1 cellular context compared by ENCODE assay signal in genomic region chr19:32971715-32972540, GRCh38.
TF ChIP-seq lines count a peak whose summit lies in the region.

Gene CEP89 (minus strand): TSS chr19:32971958. CDS start chr19:32971874, 84 bp downstream.
Gene FAAP24 (plus strand): TSS chr19:32972242. CDS start chr19:32973197, 955 bp downstream.

TF ChIP-seq in HepG2, 621 proteins besides CTCF, POLR2A, EP300 and RAD21 (continued from another document and continues in another):
- peak; percentile 72; the same call in 1 of the 2 replicates for TF ChIP-seq FOXC1 (CRISPR knock-in tag; IDR thresholded peaks at IDR 0.05; ENCODE audit: borderline replicate concordance)
- peak; percentile 94 for TF ChIP-seq SP4 (CRISPR knock-in tag; IDR thresholded peaks at IDR 0.05)
- TF ChIP-seq RFX3 (CRISPR knock-in tag; IDR thresholded peaks at IDR 0.05), result peak; percentile 97
- peak; percentile 96 for TF ChIP-seq ELF4 (CRISPR knock-in tag; IDR thresholded peaks at IDR 0.05; ENCODE audit: borderline replicate concordance)
- no peak for TF ChIP-seq ZNF746 (CRISPR knock-in tag; IDR thresholded peaks at IDR 0.05)
- TF ChIP-seq ZNF567 (CRISPR knock-in tag; IDR thresholded peaks at IDR 0.05; ENCODE audit: borderline replicate concordance), result 0 out of 2 replicates have a peak, but pooled peaks have one; percentile 29
- TF ChIP-seq, protein P1, sequence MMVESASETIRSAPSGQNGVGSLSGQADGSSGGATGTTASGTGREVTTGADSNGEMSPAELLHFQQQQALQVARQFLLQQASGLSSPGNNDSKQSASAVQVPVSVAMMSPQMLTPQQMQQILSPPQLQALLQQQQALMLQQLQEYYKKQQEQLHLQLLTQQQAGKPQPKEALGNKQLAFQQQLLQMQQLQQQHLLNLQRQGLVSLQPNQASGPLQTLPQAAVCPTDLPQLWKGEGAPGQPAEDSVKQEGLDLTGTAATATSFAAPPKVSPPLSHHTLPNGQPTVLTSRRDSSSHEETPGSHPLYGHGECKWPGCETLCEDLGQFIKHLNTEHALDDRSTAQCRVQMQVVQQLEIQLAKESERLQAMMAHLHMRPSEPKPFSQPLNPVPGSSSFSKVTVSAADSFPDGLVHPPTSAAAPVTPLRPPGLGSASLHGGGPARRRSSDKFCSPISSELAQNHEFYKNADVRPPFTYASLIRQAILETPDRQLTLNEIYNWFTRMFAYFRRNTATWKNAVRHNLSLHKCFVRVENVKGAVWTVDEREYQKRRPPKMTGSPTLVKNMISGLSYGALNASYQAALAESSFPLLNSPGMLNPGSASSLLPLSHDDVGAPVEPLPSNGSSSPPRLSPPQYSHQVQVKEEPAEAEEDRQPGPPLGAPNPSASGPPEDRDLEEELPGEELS (CRISPR knock-in tag; IDR thresholded peaks at IDR 0.05), result peak; percentile 46; the same call in 1 of the 2 replicates
- 0 out of 2 replicates have a peak, but pooled peaks have one; percentile 19 for TF ChIP-seq E2F2 (CRISPR knock-in tag; IDR thresholded peaks at IDR 0.05; ENCODE audit: borderline replicate concordance)
- peak; percentile 90 for TF ChIP-seq CREB1 (IDR thresholded peaks at IDR 0.05)
- TF ChIP-seq CREB1 (CRISPR knock-in tag; IDR thresholded peaks at IDR 0.05), result peak; percentile 96
- peak; percentile 91 for TF ChIP-seq THAP11 (CRISPR knock-in tag; IDR thresholded peaks at IDR 0.05)
- no peak for TF ChIP-seq FIP1L1 (IDR thresholded peaks at IDR 0.05; ENCODE audit: borderline replicate concordance, insufficient read depth, low read depth, low read length)
- no peak for TF ChIP-seq ZNF740 (CRISPR knock-in tag; IDR thresholded peaks at IDR 0.05)
- TF ChIP-seq DMAP1 (CRISPR knock-in tag; IDR thresholded peaks at IDR 0.05), result 0 out of 2 replicates have a peak, but pooled peaks have one; percentile 37
- TF ChIP-seq, protein P2, sequence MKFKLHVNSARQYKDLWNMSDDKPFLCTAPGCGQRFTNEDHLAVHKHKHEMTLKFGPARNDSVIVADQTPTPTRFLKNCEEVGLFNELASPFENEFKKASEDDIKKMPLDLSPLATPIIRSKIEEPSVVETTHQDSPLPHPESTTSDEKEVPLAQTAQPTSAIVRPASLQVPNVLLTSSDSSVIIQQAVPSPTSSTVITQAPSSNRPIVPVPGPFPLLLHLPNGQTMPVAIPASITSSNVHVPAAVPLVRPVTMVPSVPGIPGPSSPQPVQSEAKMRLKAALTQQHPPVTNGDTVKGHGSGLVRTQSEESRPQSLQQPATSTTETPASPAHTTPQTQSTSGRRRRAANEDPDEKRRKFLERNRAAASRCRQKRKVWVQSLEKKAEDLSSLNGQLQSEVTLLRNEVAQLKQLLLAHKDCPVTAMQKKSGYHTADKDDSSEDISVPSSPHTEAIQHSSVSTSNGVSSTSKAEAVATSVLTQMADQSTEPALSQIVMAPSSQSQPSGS (CRISPR knock-in tag; IDR thresholded peaks at IDR 0.05), result peak; percentile 34; the same call in 1 of the 2 replicates
- TF ChIP-seq CBX2 (IDR thresholded peaks at IDR 0.05; ENCODE audit: low read depth, low read length), result no peak
- 0 out of 2 replicates have a peak, but pooled peaks have one; percentile 86 for TF ChIP-seq CBX2 (CRISPR knock-in tag; IDR thresholded peaks at IDR 0.05; ENCODE audit: low read depth)
- peak; percentile 94; the same call in 1 of the 2 replicates for TF ChIP-seq TOPORS (CRISPR knock-in tag; IDR thresholded peaks at IDR 0.05)
- TF ChIP-seq ZMYM3 (CRISPR knock-in tag; IDR thresholded peaks at IDR 0.05), result peak; percentile 49; the same call in 1 of the 2 replicates
- TF ChIP-seq, protein P3, sequence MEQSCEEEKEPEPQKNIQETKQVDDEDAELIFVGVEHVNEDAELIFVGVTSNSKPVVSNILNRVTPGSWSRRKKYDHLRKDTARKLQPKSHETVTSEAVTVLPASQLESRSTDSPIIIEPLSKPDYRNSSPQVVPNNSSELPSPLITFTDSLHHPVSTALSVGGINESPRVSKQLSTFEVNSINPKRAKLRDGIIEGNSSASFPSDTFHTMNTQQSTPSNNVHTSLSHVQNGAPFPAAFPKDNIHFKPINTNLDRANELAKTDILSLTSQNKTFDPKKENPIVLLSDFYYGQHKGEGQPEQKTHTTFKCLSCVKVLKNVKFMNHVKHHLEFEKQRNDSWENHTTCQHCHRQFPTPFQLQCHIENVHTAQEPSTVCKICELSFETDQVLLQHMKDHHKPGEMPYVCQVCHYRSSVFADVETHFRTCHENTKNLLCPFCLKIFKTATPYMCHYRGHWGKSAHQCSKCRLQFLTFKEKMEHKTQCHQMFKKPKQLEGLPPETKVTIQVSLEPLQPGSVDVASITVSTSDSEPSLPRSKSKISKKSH (CRISPR knock-in tag; IDR thresholded peaks at IDR 0.05; ENCODE audit: borderline replicate concordance), result no peak
- no peak for TF ChIP-seq SP1 (IDR thresholded peaks at IDR 0.05)
- TF ChIP-seq SP1 (CRISPR knock-in tag; IDR thresholded peaks at IDR 0.05), result peak; percentile 83
- TF ChIP-seq REL (CRISPR knock-in tag; conservative IDR thresholded peaks at IDR 0.05), result peak; percentile 79; the same call in 1 of the 2 replicates
- TF ChIP-seq, protein P4, sequence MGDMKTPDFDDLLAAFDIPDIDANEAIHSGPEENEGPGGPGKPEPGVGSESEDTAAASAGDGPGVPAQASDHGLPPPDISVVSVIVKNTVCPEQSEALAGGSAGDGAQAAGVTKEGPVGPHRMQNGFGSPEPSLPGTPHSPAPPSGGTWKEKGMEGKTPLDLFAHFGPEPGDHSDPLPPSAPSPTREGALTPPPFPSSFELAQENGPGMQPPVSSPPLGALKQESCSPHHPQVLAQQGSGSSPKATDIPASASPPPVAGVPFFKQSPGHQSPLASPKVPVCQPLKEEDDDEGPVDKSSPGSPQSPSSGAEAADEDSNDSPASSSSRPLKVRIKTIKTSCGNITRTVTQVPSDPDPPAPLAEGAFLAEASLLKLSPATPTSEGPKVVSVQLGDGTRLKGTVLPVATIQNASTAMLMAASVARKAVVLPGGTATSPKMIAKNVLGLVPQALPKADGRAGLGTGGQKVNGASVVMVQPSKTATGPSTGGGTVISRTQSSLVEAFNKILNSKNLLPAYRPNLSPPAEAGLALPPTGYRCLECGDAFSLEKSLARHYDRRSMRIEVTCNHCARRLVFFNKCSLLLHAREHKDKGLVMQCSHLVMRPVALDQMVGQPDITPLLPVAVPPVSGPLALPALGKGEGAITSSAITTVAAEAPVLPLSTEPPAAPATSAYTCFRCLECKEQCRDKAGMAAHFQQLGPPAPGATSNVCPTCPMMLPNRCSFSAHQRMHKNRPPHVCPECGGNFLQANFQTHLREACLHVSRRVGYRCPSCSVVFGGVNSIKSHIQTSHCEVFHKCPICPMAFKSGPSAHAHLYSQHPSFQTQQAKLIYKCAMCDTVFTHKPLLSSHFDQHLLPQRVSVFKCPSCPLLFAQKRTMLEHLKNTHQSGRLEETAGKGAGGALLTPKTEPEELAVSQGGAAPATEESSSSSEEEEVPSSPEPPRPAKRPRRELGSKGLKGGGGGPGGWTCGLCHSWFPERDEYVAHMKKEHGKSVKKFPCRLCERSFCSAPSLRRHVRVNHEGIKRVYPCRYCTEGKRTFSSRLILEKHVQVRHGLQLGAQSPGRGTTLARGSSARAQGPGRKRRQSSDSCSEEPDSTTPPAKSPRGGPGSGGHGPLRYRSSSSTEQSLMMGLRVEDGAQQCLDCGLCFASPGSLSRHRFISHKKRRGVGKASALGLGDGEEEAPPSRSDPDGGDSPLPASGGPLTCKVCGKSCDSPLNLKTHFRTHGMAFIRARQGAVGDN (CRISPR knock-in tag; IDR thresholded peaks at IDR 0.05), result peak; percentile 75; the same call in 1 of the 2 replicates
- peak; percentile 92 for TF ChIP-seq ZC3H13 (CRISPR knock-in tag; IDR thresholded peaks at IDR 0.05)
- no peak for TF ChIP-seq ATF7 (IDR thresholded peaks at IDR 0.05)
- 0 out of 2 replicates have a peak, but pooled peaks have one; percentile 42 for TF ChIP-seq ATF7 (CRISPR knock-in tag; IDR thresholded peaks at IDR 0.05)
- TF ChIP-seq, protein P5, sequence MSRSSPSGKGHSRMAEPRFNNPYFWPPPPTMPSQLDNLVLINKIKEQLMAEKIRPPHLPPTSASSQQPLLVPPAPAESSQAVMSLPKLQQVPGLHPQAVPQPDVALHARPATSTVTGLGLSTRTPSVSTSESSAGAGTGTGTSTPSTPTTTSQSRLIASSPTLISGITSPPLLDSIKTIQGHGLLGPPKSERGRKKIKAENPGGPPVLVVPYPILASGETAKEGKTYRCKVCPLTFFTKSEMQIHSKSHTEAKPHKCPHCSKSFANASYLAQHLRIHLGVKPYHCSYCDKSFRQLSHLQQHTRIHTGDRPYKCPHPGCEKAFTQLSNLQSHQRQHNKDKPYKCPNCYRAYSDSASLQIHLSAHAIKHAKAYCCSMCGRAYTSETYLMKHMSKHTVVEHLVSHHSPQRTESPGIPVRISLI (CRISPR knock-in tag; IDR thresholded peaks at IDR 0.05; ENCODE audit: borderline replicate concordance), result no peak
- TF ChIP-seq AGO1 (IDR thresholded peaks at IDR 0.05; ENCODE audit: low read depth, low read length, poor library complexity, severe bottlenecking), result no peak
- TF ChIP-seq ZNF496 (CRISPR knock-in tag; IDR thresholded peaks at IDR 0.05; ENCODE audit: insufficient replicate concordance), result no peak
- TF ChIP-seq MTA3 (CRISPR knock-in tag; IDR thresholded peaks at IDR 0.05), result no peak
- TF ChIP-seq SALL2 (CRISPR knock-in tag; IDR thresholded peaks at IDR 0.05), result 0 out of 2 replicates have a peak, but pooled peaks have one; percentile 42
- TF ChIP-seq, protein P6, sequence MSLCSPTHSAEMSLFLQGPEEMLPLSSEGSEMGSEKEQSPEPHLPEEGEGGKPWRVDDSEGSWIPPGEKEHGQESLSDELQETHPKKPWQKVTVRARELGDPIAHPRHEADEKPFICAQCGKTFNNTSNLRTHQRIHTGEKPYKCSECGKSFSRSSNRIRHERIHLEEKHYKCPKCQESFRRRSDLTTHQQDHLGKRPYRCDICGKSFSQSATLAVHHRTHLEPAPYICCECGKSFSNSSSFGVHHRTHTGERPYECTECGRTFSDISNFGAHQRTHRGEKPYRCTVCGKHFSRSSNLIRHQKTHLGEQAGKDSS (CRISPR knock-in tag; IDR thresholded peaks at IDR 0.05; ENCODE audit: borderline replicate concordance, low read depth), result no peak
- TF ChIP-seq STAG1 (CRISPR knock-in tag; IDR thresholded peaks at IDR 0.05), result peak; percentile 35
- TF ChIP-seq ZSCAN31 (CRISPR knock-in tag; IDR thresholded peaks at IDR 0.05; ENCODE audit: low read depth), result 0 out of 2 replicates have a peak, but pooled peaks have one; percentile 41
- TF ChIP-seq RXRB (CRISPR knock-in tag; IDR thresholded peaks at IDR 0.05; ENCODE audit: borderline replicate concordance), result peak; percentile 89
- peak; percentile 75 for TF ChIP-seq MYC (CRISPR knock-in tag; IDR thresholded peaks at IDR 0.05; ENCODE audit: borderline replicate concordance)
- no peak for TF ChIP-seq HNRNPH1 (optimal IDR thresholded peaks at IDR 0.05; ENCODE audit: low read depth, low read length)
- TF ChIP-seq PRDM4 (CRISPR knock-in tag; IDR thresholded peaks at IDR 0.05; ENCODE audit: borderline replicate concordance), result no peak
- TF ChIP-seq ZNF615 (CRISPR knock-in tag; IDR thresholded peaks at IDR 0.05; ENCODE audit: borderline replicate concordance), result no peak
- no peak for TF ChIP-seq SETDB1 (CRISPR knock-in tag; IDR thresholded peaks at IDR 0.05; ENCODE audit: borderline replicate concordance)
- TF ChIP-seq TOE1 (CRISPR knock-in tag; IDR thresholded peaks at IDR 0.05), result 0 out of 2 replicates have a peak, but pooled peaks have one; percentile 29
- TF ChIP-seq, protein P7, sequence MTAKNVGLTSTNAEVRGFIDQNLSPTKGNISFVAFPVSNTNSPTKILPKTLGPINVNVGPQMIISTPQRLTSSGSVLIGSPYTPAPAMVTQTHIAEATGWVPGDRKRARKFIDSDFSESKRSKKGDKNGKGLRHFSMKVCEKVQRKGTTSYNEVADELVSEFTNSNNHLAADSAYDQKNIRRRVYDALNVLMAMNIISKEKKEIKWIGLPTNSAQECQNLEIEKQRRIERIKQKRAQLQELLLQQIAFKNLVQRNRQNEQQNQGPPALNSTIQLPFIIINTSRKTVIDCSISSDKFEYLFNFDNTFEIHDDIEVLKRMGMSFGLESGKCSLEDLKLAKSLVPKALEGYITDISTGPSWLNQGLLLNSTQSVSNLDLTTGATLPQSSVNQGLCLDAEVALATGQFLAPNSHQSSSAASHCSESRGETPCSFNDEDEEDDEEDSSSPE (CRISPR knock-in tag; IDR thresholded peaks at IDR 0.05), result peak; percentile 100
- no peak for TF ChIP-seq SYNCRIP (IDR thresholded peaks at IDR 0.05; ENCODE audit: insufficient read depth, low read depth, low read length)
- TF ChIP-seq ZFX (CRISPR knock-in tag; IDR thresholded peaks at IDR 0.05; ENCODE audit: low read depth), result peak; percentile 98
- TF ChIP-seq E2F1 (CRISPR knock-in tag; IDR thresholded peaks at IDR 0.05), result peak; percentile 89
